9 cellular contexts compared by ENCODE assay signal in genomic region chr3:44712455-44713075, GRCh38. TPM values are rescaled to one million over a fixed set of nuclear protein-coding genes. Genes with fewer than 3 reads are reported as not detected.
A peak's percentile ranks its signal among the peaks of the same experiment; 100 is the strongest.
DNase-seq lines count a peak whose midpoint lies in the region; ATAC-seq and TF ChIP-seq lines count a peak whose summit lies in the region.
"Had no signal": no experiment of that assay in that cellular context is flagged by ENCODE, and none has a peak within 500 bp of the region (broad histone marks: within the 10 kb centered on the region; RNA-seq: fewer than 3 reads in every experiment).

TSS of gene ZNF502 (plus strand) at chr3:44712660. CDS start at chr3:44720262, 7,602 bp downstream.

- intact Hi-C loops in A673 (cut with micrococcal nuclease; ENCODE audit: unreplicated experiment), result loop anchor here (1.0 kb wide), 1 partner anchor 17 kb away; the partner anchor contains the start of gene ZNF501

- peak; percentile 77 for DNase-seq in A673 (ENCODE audit: low spot score)
- DNase-seq in T follicular helper cell (ENCODE audit: low read depth), result peak; percentile 12
- DNase-seq in amniotic epithelial cell (ENCODE audit: low read depth), result peak; percentile 91
- peak; percentile 78 to 95 for DNase-seq in cardiac muscle cell (ENCODE audit: low read depth in 1 of 2, low spot score in 1 of 2)
- no peak for DNase-seq in DMS114 treated with DMSO at 0.1 percent for 48 hours (lab: John Stamatoyannopoulos, UW; ENCODE audit: unreplicated experiment)
- DNase-seq: DND-41 had no signal

- no peak within 1 kb of the TSS for H3K9ac ChIP-seq in parathyroid adenoma

- H3K27ac ChIP-seq in A673 (ENCODE audit: low read depth, low read length, poor library complexity, severe bottlenecking) (no peak within 1 kb of the TSS), cardiac muscle cell (peak within 1 kb of the TSS; percentile 82), parathyroid adenoma (peak within 1 kb of the TSS; percentile 55), thymus (ENCODE audit: low read depth) (peak within 1 kb of the TSS; percentile 18)

- H3K4me3 ChIP-seq in A673 (ENCODE audit: low read depth, low read length, poor library complexity, severe bottlenecking) (peak within 1 kb of the TSS; percentile 51), cardiac muscle cell (peak within 1 kb of the TSS; percentile 81), parathyroid adenoma (ENCODE audit: low read depth, low read length) (peak within 1 kb of the TSS; percentile 66), thymus (ENCODE audit: low read length) (peak within 1 kb of the TSS; percentile 80)

- no peaks in the 10 kb centered on the region for H3K36me3 ChIP-seq in A673 (ENCODE audit: insufficient read depth, low read length, poor library complexity, severe bottlenecking)
- H3K36me3 ChIP-seq in cardiac muscle cell, result no peaks in the 10 kb centered on the region
- no peaks in the 10 kb centered on the region for H3K36me3 ChIP-seq in parathyroid adenoma (ENCODE audit: control insufficient read depth, insufficient read depth, low read length)
- peaks cover 2% of the 10 kb centered on the region for H3K36me3 ChIP-seq in thymus (ENCODE audit: control insufficient read depth, insufficient read depth)

- no peaks in the 10 kb centered on the region for H3K79me2 ChIP-seq in parathyroid adenoma

- POLR2A ChIA-PET in A673 (lab: Charles Lee; ENCODE audit: low non-redundant PET), result no interaction called here

- H3K4me2 ChIP-seq in parathyroid adenoma (ENCODE audit: low read length), result peak within 1 kb of the TSS; percentile 71

- TSS peak; percentile 61 for BruUV-seq in A673 (replicated peaks; lab: Mats Ljungman, UMichigan)

- no peaks in the 10 kb centered on the region for H3K4me1 ChIP-seq in A673 (ENCODE audit: insufficient read depth, low read length, poor library complexity, severe bottlenecking)
- no peaks in the 10 kb centered on the region for H3K4me1 ChIP-seq in cardiac muscle cell (ENCODE audit: low read depth)
- no peaks in the 10 kb centered on the region for H3K4me1 ChIP-seq in parathyroid adenoma
- H3K4me1 ChIP-seq in thymus (ENCODE audit: control insufficient read depth, insufficient read depth, low read length), result peaks cover 5% of the 10 kb centered on the region

- H3K27me3 ChIP-seq in A673 (replicated peaks; ENCODE audit: insufficient read depth, low read depth, low read length, poor library complexity) (no peaks in the 10 kb centered on the region), cardiac muscle cell (no peaks in the 10 kb centered on the region), parathyroid adenoma (ENCODE audit: control insufficient read depth, insufficient read depth, low read length) (no peaks in the 10 kb centered on the region), thymus (ENCODE audit: control insufficient read depth, insufficient read depth) (no peaks in the 10 kb centered on the region)

- WGBS in thymus, result 9% methylated on average over 36 of the region's 36 CpGs

- ATAC-seq in HG03159 (IDR thresholded peaks at IDR 0.05; ENCODE audit: unreplicated experiment), result peak; percentile 63

- H3K9me3 ChIP-seq in A673 (ENCODE audit: low read depth, low read length, poor library complexity, severe bottlenecking) (no peaks in the 10 kb centered on the region), cardiac muscle cell (ENCODE audit: low read depth) (no peaks in the 10 kb centered on the region), parathyroid adenoma (ENCODE audit: control insufficient read depth, low read length) (peaks cover 4% of the 10 kb centered on the region), thymus (ENCODE audit: control insufficient read depth) (peaks cover 1% of the 10 kb centered on the region)

- H2AFZ ChIP-seq in parathyroid adenoma, result peak within 1 kb of the TSS; percentile 97

- CTCF ChIA-PET in A673 (lab: Charles Lee), result no interaction called here

- 0 out of 2 replicates have a peak, but pooled peaks have one; percentile 11 for TF ChIP-seq CTCF in A673 (conservative IDR thresholded peaks at IDR 0.05; ENCODE audit: low read depth, low read length)
- peak; percentile 40 for TF ChIP-seq CTCF in cardiac muscle cell (IDR thresholded peaks at IDR 0.05; ENCODE audit: low read depth, low read length)
- peak; percentile 32 for TF ChIP-seq CTCF in parathyroid adenoma (IDR thresholded peaks at IDR 0.05)

RNA-seq across cellular contexts. Expression of gene ZNF502, which starts in this region (rescaled TPM):
- total RNA-seq in A673 (2021), result 1.6 and 2.2 TPM in 2 replicates
- 1.1 and 2.0 TPM in 2 replicates for total RNA-seq in cardiac muscle cell
- 1.9 and 2.9 TPM in 2 replicates for polyA plus RNA-seq in cardiac muscle cell
- 4.7 TPM for polyA plus RNA-seq in thymus
